In genomic region chr19:8240274-8241229, GRCh38 we compare ENCODE assay signal across 8 cellular contexts. TPM values are rescaled to one million over a fixed set of nuclear protein-coding genes. Genes with fewer than 3 reads are reported as not detected.
DNase-seq lines count a peak whose midpoint lies in the region; ATAC-seq and TF ChIP-seq lines count a peak whose summit lies in the region.

No MANE protein-coding gene starts in this region.

- TF ChIP-seq CTCF in PC-3 (conservative IDR thresholded peaks at IDR 0.05; ENCODE audit: low read depth, low read length) (no peak), omental fat pad (IDR thresholded peaks at IDR 0.05) (no peak), thyroid gland (IDR thresholded peaks at IDR 0.05) (no peak)

- DNase-seq in GM04503 (ENCODE audit: low read depth) (peak; percentile 22), PC-3 (peak; percentile 90), germinal center (ENCODE audit: low spot score) (peak; percentile 28), omental fat pad (ENCODE audit: low spot score) (peak; percentile 82), thyroid gland (peak; percentile 97 to 98)
- DNase-seq in activated naive CD4-positive, alpha-beta T cell treated with anti-CD3 and anti-CD28 coated beads, Interleukin-2, amount 50 U/mL, for 72 hours (ENCODE audit: low spot score in 2 of 2): peak in 1 of 2 donors; percentile 68

- no peaks in the 10 kb centered on the region for H3K79me2 ChIP-seq in PC-3 (ENCODE audit: low read length)

- no peak overlapping the region for H3K27ac ChIP-seq in PC-3 (ENCODE audit: low read length)
- peak overlapping the region; percentile 66 to 88 (median 80) for H3K27ac ChIP-seq in thyroid gland

- H3K9me2 ChIP-seq in PC-3 (replicated peaks; ENCODE audit: low read length): no peaks in the 10 kb centered on the region

- H3K4me2 ChIP-seq in PC-3 (ENCODE audit: low read length): peak overlapping the region; percentile 11; the same call in 1 of the 2 replicates

- H3K4me1 ChIP-seq in PC-3 (ENCODE audit: insufficient read depth, low read length): peaks cover 8% of the 10 kb centered on the region
- H3K4me1 ChIP-seq in thyroid gland: peaks cover 18 to 22% of the 10 kb centered on the region in 2 donors

- no TSS peak for BruUV-seq in PC-3 (replicated peaks; lab: Mats Ljungman, UMichigan)

- CTCF ChIA-PET in PC-3 (lab: Charles Lee): no interaction called here

- no peak for TF ChIP-seq POLR2A in thyroid gland (IDR thresholded peaks at IDR 0.05)

- intact Hi-C loops in PC-3 (cut with micrococcal nuclease) (no loop called here), thyroid gland (cut with DNase I) (no loop called here)

- H3K36me3 Mint-ChIP-seq in activated naive CD4-positive, alpha-beta T cell treated with anti-CD3 and anti-CD28 coated beads, Interleukin-2, amount 50 U/mL, for 72 hours: peaks cover 6 to 22% of the 10 kb centered on the region in 2 donors

- H4K20me1 ChIP-seq in PC-3 (ENCODE audit: low read length): no peaks in the 10 kb centered on the region

- H3F3A ChIP-seq in PC-3 (ENCODE audit: low read length, unreplicated experiment): no peaks in the 10 kb centered on the region

- no peak overlapping the region for H3K9ac ChIP-seq in PC-3 (ENCODE audit: low read length)

- no peaks in the 10 kb centered on the region for H3K27me3 ChIP-seq in PC-3 (ENCODE audit: low read length)
- no peaks in the 10 kb centered on the region for H3K27me3 ChIP-seq in thyroid gland

- POLR2A ChIA-PET in PC-3 (lab: Charles Lee; ENCODE audit: unreplicated experiment): no interaction called here

- H3K9me3 ChIP-seq in PC-3 (ENCODE audit: low read length) (no peaks in the 10 kb centered on the region), thyroid gland (no peaks in the 10 kb centered on the region)

- 10 to 11% methylated on average over 13 to 17 of the region's 17 CpGs for WGBS in thyroid gland, 2 donors

- peak overlapping the region; percentile 37 to 50 for H3K27ac Mint-ChIP-seq in activated naive CD4-positive, alpha-beta T cell treated with anti-CD3 and anti-CD28 coated beads, Interleukin-2, amount 50 U/mL, for 72 hours

- H3K4me3 ChIP-seq in PC-3 (ENCODE audit: low read length): no peak overlapping the region
- H3K4me3 ChIP-seq in thyroid gland (replicated peaks in 1 of 3): no peak overlapping the region

- ATAC-seq in HG03139 (IDR thresholded peaks at IDR 0.05; ENCODE audit: unreplicated experiment) (peak; percentile 77), PC-3 (peak; percentile 85), omental fat pad (ENCODE audit: low FRiP score) (peak; percentile 81), HG02840 (IDR thresholded peaks at IDR 0.05; ENCODE audit: low FRiP score, unreplicated experiment) (no peak)
- ATAC-seq in activated naive CD4-positive, alpha-beta T cell treated with anti-CD3 and anti-CD28 coated beads, Interleukin-2, amount 50 U/mL, for 72 hours: peak; percentile 68 to 91

- H2AFZ ChIP-seq in PC-3 (ENCODE audit: low read length): no peak overlapping the region

- H3K36me3 ChIP-seq in PC-3 (ENCODE audit: low read depth, low read length) (no peaks in the 10 kb centered on the region), thyroid gland (no peaks in the 10 kb centered on the region)

- H3K9me3 Mint-ChIP-seq in activated naive CD4-positive, alpha-beta T cell treated with anti-CD3 and anti-CD28 coated beads, Interleukin-2, amount 50 U/mL, for 72 hours: peaks cover 0 to 6% of the 10 kb centered on the region in 2 donors

RNA-seq across cellular contexts. Expression of gene CERS4, which starts 31.4 kb away (rescaled TPM):
- total RNA-seq in PC-3 (2014; rRNA removed): 39.3 and 43.9 TPM in 2 replicates
- 10 to 100 TPM; 18.4 to 22.4 TPM for total RNA-seq in activated naive CD4-positive, alpha-beta T cell treated with anti-CD3 and anti-CD28 coated beads, Interleukin-2, amount 50 U/mL, for 72 hours
- 10 to 100 TPM; 18.4 to 34.1 (median 26.6) TPM for total RNA-seq in omental fat pad
- total RNA-seq in thyroid gland: 100 to 1,000 TPM; 123 to 175 (median 144) TPM
